In the genomic region with DNA sequence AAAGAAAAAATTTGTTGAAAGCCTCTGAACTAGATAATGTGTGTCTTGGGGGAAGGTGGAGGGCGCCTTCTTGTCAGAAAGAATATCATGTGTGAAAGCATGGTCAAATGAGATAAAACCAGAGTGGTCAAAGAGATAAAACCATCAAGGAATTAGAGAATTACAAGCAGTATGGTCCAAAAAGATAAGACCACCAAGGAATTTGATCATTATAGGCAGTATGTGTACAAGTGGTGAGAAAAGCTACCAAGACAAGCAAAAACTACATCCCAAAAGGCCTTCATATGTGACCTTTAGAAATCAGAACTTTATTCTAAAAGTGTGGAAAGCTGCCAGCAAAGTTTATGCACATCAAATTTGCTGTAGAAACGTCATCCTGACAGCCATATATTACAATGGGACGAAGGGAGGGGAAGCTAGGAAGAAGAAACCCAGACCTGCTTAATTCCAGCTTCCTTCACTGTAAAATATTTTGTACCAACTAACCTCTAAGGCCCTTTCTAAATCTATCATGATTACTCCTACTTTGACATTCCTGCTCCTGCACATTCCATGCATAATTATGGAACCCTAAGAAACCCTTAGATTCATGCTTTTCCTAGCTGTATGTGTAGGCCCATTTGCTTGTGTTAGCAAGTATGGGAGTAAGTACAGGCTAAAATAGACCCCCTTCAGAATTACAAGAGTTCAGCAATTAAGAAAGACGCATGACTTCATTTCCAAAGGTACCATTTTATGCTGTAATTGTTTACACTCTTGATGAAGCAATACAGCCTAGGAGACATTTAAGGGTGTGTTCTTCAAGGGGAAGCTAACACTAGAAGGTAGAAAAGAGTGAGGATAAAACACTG, we compare ENCODE assay signal across 14 cellular contexts. TPM values are rescaled to one million over a fixed set of nuclear protein-coding genes. Genes with fewer than 3 reads are reported as not detected.
DNase-seq lines count a peak whose midpoint lies in the region; ATAC-seq, FAIRE-seq and TF ChIP-seq lines count a peak whose summit lies in the region.
"Had no signal": no experiment of that assay in that cellular context is flagged by ENCODE, and none has a peak within 500 bp of the region (broad histone marks: within the 10 kb centered on the region; RNA-seq: fewer than 3 reads in every experiment).

No MANE protein-coding gene starts in this region.

- H4K20me1 ChIP-seq in PC-9 (ENCODE audit: insufficient read depth) (no peaks in the 10 kb centered on the region), keratinocyte (ENCODE audit: control insufficient read depth, extremely low read depth, insufficient read depth, low read length) (no peaks in the 10 kb centered on the region)

- CTCF ChIA-PET in PC-9 (lab: Charles Lee): no interaction called here

- 0 out of 2 replicates have a peak overlapping the region, but pooled peaks have one; percentile 6 for H3K4me2 ChIP-seq in PC-9
- H3K4me2 ChIP-seq in keratinocyte (ENCODE audit: control insufficient read depth, extremely low read depth, insufficient read depth, low read depth, low read length): peak overlapping the region; percentile 83

- no peak overlapping the region for H3K9ac ChIP-seq in keratinocyte (ENCODE audit: control insufficient read depth, extremely low read depth, insufficient read depth, low read length)

- peaks cover 6% of the 10 kb centered on the region for H3K9me3 Mint-ChIP-seq in type B pancreatic cell

- H3K9me2 ChIP-seq in PC-9 (ENCODE audit: insufficient read depth): no peaks in the 10 kb centered on the region

- intact Hi-C loops in left cardiac atrium (cut with DNase I) (no loop called here), PC-9 (cut with micrococcal nuclease; ENCODE audit: unreplicated experiment) (no loop called here)

- ATAC-seq in left cardiac atrium: no peak
- ATAC-seq: natural killer cell had no signal

- no TSS peak for BruUV-seq in PC-9 (replicated peaks; lab: Mats Ljungman, UMichigan)

- H3K27me3 ChIP-seq in cardiac muscle cell (no peaks in the 10 kb centered on the region), PC-9 (ENCODE audit: insufficient read depth, low read depth) (no peaks in the 10 kb centered on the region), keratinocyte (ENCODE audit: control insufficient read depth, extremely low read depth, insufficient read depth, low read length) (no peaks in the 10 kb centered on the region)

- peak overlapping the region; percentile 24 for H3K4me3 Mint-ChIP-seq in type B pancreatic cell
- H3K4me3 Mint-ChIP-seq: activated naive CD8-positive, alpha-beta T cell; natural killer cell had no signal

- no peaks in the 10 kb centered on the region for H3K9me1 ChIP-seq in keratinocyte (ENCODE audit: control insufficient read depth, extremely low read depth, insufficient read depth, low read length)

- FAIRE-seq in keratinocyte (lab: Jason Lieb, UNC): peak; percentile 69

- dilution Hi-C loops in keratinocyte (cut with MboI; ENCODE audit: extremely low pct_ligation_motif_present, low sequenced_read_pairs): no loop called here

- H3K27me3 Mint-ChIP-seq in type B pancreatic cell: no peaks in the 10 kb centered on the region

- H3K4me3 ChIP-seq in cardiac muscle cell (no peak overlapping the region), PC-9 (no peak overlapping the region), keratinocyte (ENCODE audit: control insufficient read depth in 2 of 3, extremely low read depth in 1 of 3, insufficient read depth in 2 of 3, low read depth in 1 of 3, low read length in 3 of 3) (no peak overlapping the region)

- peak overlapping the region; percentile 22 for H3K27ac Mint-ChIP-seq in type B pancreatic cell
- H3K27ac Mint-ChIP-seq: activated naive CD8-positive, alpha-beta T cell; natural killer cell had no signal

- peaks cover 9% of the 10 kb centered on the region; the same call in 1 of the 2 replicates for H3F3A ChIP-seq in PC-9 (ENCODE audit: insufficient read depth, low read depth)

- peaks cover 53% of the 10 kb centered on the region for H3K4me1 ChIP-seq in cardiac muscle cell (ENCODE audit: low read depth)
- H3K4me1 ChIP-seq in PC-9 (replicated peaks; ENCODE audit: insufficient read depth): peaks cover 46% of the 10 kb centered on the region
- H3K4me1 ChIP-seq in keratinocyte (ENCODE audit: control insufficient read depth, extremely low read depth, insufficient read depth, low read length): peaks cover 47% of the 10 kb centered on the region

- POLR2A ChIA-PET in PC-9 (lab: Charles Lee; ENCODE audit: unreplicated experiment): interaction anchor here (0.5 to 0.7 kb wide), 3 partner anchors 33 to 57 kb away, joined by 3 to 30 read pairs (median 29); partner anchors contain the start of gene LGR4

- H2AFZ ChIP-seq in PC-9: no peak overlapping the region
- no peak overlapping the region for H2AFZ ChIP-seq in keratinocyte (ENCODE audit: control insufficient read depth, low read length)

- H3K4me1 Mint-ChIP-seq in type B pancreatic cell (ENCODE audit: unreplicated experiment): peaks cover 33% of the 10 kb centered on the region
- H3K4me1 Mint-ChIP-seq: natural killer cell had no signal

- DNase-seq in cardiac muscle cell (ENCODE audit: low read depth in 1 of 2, low spot score in 1 of 2) (peak in 1 of 2 donors; percentile 24), left cardiac atrium (no peak), PC-9 (no peak), keratinocyte (ENCODE audit: low read depth, low spot score) (no peak), type B pancreatic cell (ENCODE audit: extremely low spot score, unreplicated experiment) (no peak), kidney glomerular epithelial cell (lab: John Stamatoyannopoulos, UW) (no peak), amygdala (lab: John Stamatoyannopoulos, UW) (no peak), NCI-H187 treated with DMSO at 0.1 percent for 48 hours (lab: John Stamatoyannopoulos, UW) (no peak)
- DNase-seq: effector CD4-positive, alpha-beta T cell; GOT3; natural killer cell; NK-92 treated with Interleukin-12 subunit alpha and Interleukin-12 subunit beta, amount 100 ng/mL, for 24 hours; stimulated activated naive CD4-positive, alpha-beta T cell had no signal

- no peaks in the 10 kb centered on the region for H3K36me3 Mint-ChIP-seq in type B pancreatic cell
- H3K36me3 Mint-ChIP-seq: activated naive CD8-positive, alpha-beta T cell; natural killer cell had no signal

- no peaks in the 10 kb centered on the region for H3K36me3 ChIP-seq in cardiac muscle cell
- H3K36me3 ChIP-seq in PC-9 (ENCODE audit: low read depth): no peaks in the 10 kb centered on the region
- peaks cover 0 to 2% of the 10 kb centered on the region in 2 experiments for H3K36me3 ChIP-seq in keratinocyte (ENCODE audit: control insufficient read depth in 2 of 2, extremely low read depth in 1 of 2, insufficient read depth in 2 of 2, low read length in 2 of 2)

- TF ChIP-seq CTCF in cardiac muscle cell (IDR thresholded peaks at IDR 0.05; ENCODE audit: low read depth, low read length) (no peak), PC-9 (conservative IDR thresholded peaks at IDR 0.05) (no peak), keratinocyte (optimal IDR thresholded peaks at IDR 0.05 in 1 of 3, IDR thresholded peaks at IDR 0.05 in 1 of 3, conservative IDR thresholded peaks at IDR 0.05 in 1 of 3; ENCODE audit: extremely low read depth in 1 of 3, insufficient read depth in 2 of 3, low read length in 3 of 3) (no peak), type B pancreatic cell (conservative IDR thresholded peaks at IDR 0.05) (no peak)

- H3K9me3 ChIP-seq in cardiac muscle cell (ENCODE audit: low read depth): no peaks in the 10 kb centered on the region
- H3K9me3 ChIP-seq in PC-9 (ENCODE audit: insufficient read depth, low read depth): no peaks in the 10 kb centered on the region
- H3K9me3 ChIP-seq in keratinocyte (ENCODE audit: control insufficient read depth, low read depth, low read length): no peaks in the 10 kb centered on the region

- H3K27ac ChIP-seq in cardiac muscle cell: peak overlapping the region; percentile 88
- 0 out of 2 replicates have a peak overlapping the region, but pooled peaks have one; percentile 0 for H3K27ac ChIP-seq in PC-9
- peak overlapping the region; percentile 52 for H3K27ac ChIP-seq in keratinocyte (ENCODE audit: control insufficient read depth, insufficient read depth, low read length)

- peaks cover 87% of the 10 kb centered on the region for H3K79me2 ChIP-seq in PC-9 (ENCODE audit: low read depth)
- H3K79me2 ChIP-seq in keratinocyte (ENCODE audit: control insufficient read depth, insufficient read depth, low read length): peaks cover 92% of the 10 kb centered on the region

RNA-seq across cellular contexts. Expression of gene LGR4, which starts 51.6 kb away (rescaled TPM):
- total RNA-seq in cardiac muscle cell (84.2 and 89.3 TPM in 2 replicates), left cardiac atrium (10 to 100 TPM; 29.0 to 33.3 TPM), PC-9 (2021) (33.4 and 37.4 TPM in 2 replicates), type B pancreatic cell (ENCODE audit: low replicate concordance) (39.6 and 54.5 TPM in 2 replicates)
- polyA plus RNA-seq in cardiac muscle cell (52.4 and 66.1 TPM in 2 replicates), keratinocyte (24.3 to 49.7 TPM (median 35.1 TPM) in 3 replicates)
- 7.3 TPM for polyA plus RNA-seq in keratinocyte (2011; ENCODE audit: low read depth)
- 10.9 and 21.5 TPM in 2 replicates for polyA plus RNA-seq in keratinocyte (2011; cell fraction: cytosol; rRNA removed)
- 48.3 and 61.2 TPM in 2 replicates for polyA plus RNA-seq in keratinocyte (2011; cell fraction: nucleus; rRNA removed)
- 14.8 and 24.7 TPM in 2 replicates for polyA plus RNA-seq in keratinocyte (2012; ENCODE audit: low replicate concordance)
- polyA minus RNA-seq in keratinocyte: 37.3 to 116 TPM (median 94.5 TPM) in 3 replicates
- 30.1 TPM for polyA minus RNA-seq in keratinocyte (2011; cell fraction: cytosol; rRNA and poly(A)+ RNA removed)
- polyA minus RNA-seq in keratinocyte (2011; cell fraction: nucleus; rRNA and poly(A)+ RNA removed): 95.4 and 156 TPM in 2 replicates

RNA-seq across cellular contexts. Expression of gene CCDC34, which starts 57.9 kb away (rescaled TPM):
- total RNA-seq in cardiac muscle cell: 9.1 and 21.1 TPM in 2 replicates
- polyA plus RNA-seq in cardiac muscle cell: 12.8 and 19.0 TPM in 2 replicates
- total RNA-seq in left cardiac atrium: 1 to 10 TPM; 2.0 to 3.0 TPM
- total RNA-seq in PC-9 (2021): 21.0 and 33.6 TPM in 2 replicates
- 1.6 to 4.2 TPM (median 3.1 TPM) in 3 replicates for polyA plus RNA-seq in keratinocyte
- polyA plus RNA-seq in keratinocyte (2011; ENCODE audit: low read depth): 3.5 TPM
- polyA plus RNA-seq in keratinocyte (2011; cell fraction: cytosol; rRNA removed): 1.8 and 2.1 TPM in 2 replicates
- 1.8 and 2.0 TPM in 2 replicates for polyA plus RNA-seq in keratinocyte (2011; cell fraction: nucleus; rRNA removed)
- 2.7 and 5.8 TPM in 2 replicates for polyA plus RNA-seq in keratinocyte (2012; ENCODE audit: low replicate concordance)
- 0.59 to 2.1 TPM (median 0.66 TPM) in 3 replicates for polyA minus RNA-seq in keratinocyte
- 1.2 TPM for polyA minus RNA-seq in keratinocyte (2011; cell fraction: cytosol; rRNA and poly(A)+ RNA removed)
- 3.0 and 7.3 TPM in 2 replicates for polyA minus RNA-seq in keratinocyte (2011; cell fraction: nucleus; rRNA and poly(A)+ RNA removed)
- 18.2 and 30.4 TPM in 2 replicates for total RNA-seq in type B pancreatic cell (ENCODE audit: low replicate concordance)

Comparison
In these comparisons a context has a peak if more than half of its experiments do, and no peak if none do; other contexts are left out.
1. H3K27ac ChIP-seq: peak in every context shown above with its lines; median percentile 88 in cardiac muscle cell; 52 in keratinocyte; 0 in PC-9.